1 cellular context compared by ENCODE assay signal in genomic region chr20:20017001-20017851, GRCh38.
TF ChIP-seq lines count a peak whose summit lies in the region.

Gene NAA20, plus strand, starts transcription at chr20:20017362. Its CDS starts 35 bp downstream, at chr20:20017397.

TF ChIP-seq in K562, 482 proteins besides CTCF, POLR2A, EP300 and RAD21 (continued from another document and continues in another):
- TF ChIP-seq BCLAF1 (IDR thresholded peaks at IDR 0.05; ENCODE audit: borderline replicate concordance in 1 of 2, control insufficient read depth in 1 of 2, low read depth in 2 of 2, low read length in 1 of 2) (peak in 1 of 2 experiments; percentile 44; a peak in 1 of 4 replicates), SNRNP70 (optimal IDR thresholded peaks at IDR 0.05; ENCODE audit: low read depth, low read length) (no peak), ZNF780A (CRISPR knock-in tag; IDR thresholded peaks at IDR 0.05) (no peak), MNT (conservative IDR thresholded peaks at IDR 0.05) (peak; percentile 60 to 80), XRCC5 (IDR thresholded peaks at IDR 0.05; ENCODE audit: low read depth, low read length) (no peak), HNRNPL (IDR thresholded peaks at IDR 0.05; ENCODE audit: low read depth, low read length) (no peak), RBFOX2 (IDR thresholded peaks at IDR 0.05; ENCODE audit: low read depth, low read length) (peak; percentile 80), SETDB1 (IDR thresholded peaks at IDR 0.05; ENCODE audit: low read length) (no peak), ZNF134 (CRISPR knock-in tag; conservative IDR thresholded peaks at IDR 0.05) (no peak), NRF1 (conservative IDR thresholded peaks at IDR 0.05 in 1 of 2, IDR thresholded peaks at IDR 0.05 in 1 of 2) (no peak), HCFC1 (IDR thresholded peaks at IDR 0.05; ENCODE audit: low read depth, low read length) (peak; percentile 79), ZNF512 (tag; IDR thresholded peaks at IDR 0.05) (no peak), COPS2 (conservative IDR thresholded peaks at IDR 0.05) (no peak), ILF3 (IDR thresholded peaks at IDR 0.05; ENCODE audit: borderline replicate concordance) (no peak), MED1 (CRISPR knock-in tag; IDR thresholded peaks at IDR 0.05; ENCODE audit: borderline replicate concordance) (no peak), PBX2 (CRISPR knock-in tag; IDR thresholded peaks at IDR 0.05; ENCODE audit: low read depth) (no peak), PBX2 (tag; conservative IDR thresholded peaks at IDR 0.05; ENCODE audit: low read depth) (no peak), NFRKB (IDR thresholded peaks at IDR 0.05; ENCODE audit: low read depth) (no peak), ELK3 (CRISPR knock-in tag; IDR thresholded peaks at IDR 0.05) (no peak), SAFB (IDR thresholded peaks at IDR 0.05; ENCODE audit: borderline replicate concordance, low read depth, low read length) (no peak), DACH1 (IDR thresholded peaks at IDR 0.05; ENCODE audit: partially characterized antibody) (no peak), ZBTB40 (IDR thresholded peaks at IDR 0.05) (peak; percentile 98), ZBTB40 (CRISPR knock-in tag; IDR thresholded peaks at IDR 0.05) (no peak), DPF2 (IDR thresholded peaks at IDR 0.05) (no peak), C11orf30 (IDR thresholded peaks at IDR 0.05; ENCODE audit: low read depth) (peak; percentile 86), ZBTB8A (IDR thresholded peaks at IDR 0.05; ENCODE audit: partially characterized antibody) (no peak), YBX1 (IDR thresholded peaks at IDR 0.05) (no peak), ZKSCAN8 (CRISPR knock-in tag; IDR thresholded peaks at IDR 0.05) (no peak), THAP7 (CRISPR knock-in tag; IDR thresholded peaks at IDR 0.05) (no peak), GABPA (tag; conservative IDR thresholded peaks at IDR 0.05; ENCODE audit: low read depth) (peak; percentile 98), TFE3 (CRISPR knock-in tag; IDR thresholded peaks at IDR 0.05) (no peak), MAX (CRISPR knock-in tag; IDR thresholded peaks at IDR 0.05) (peak; percentile 36; the same call in 1 of the 2 replicates), CSDE1 (IDR thresholded peaks at IDR 0.05) (no peak), CEBPG (CRISPR knock-in tag; IDR thresholded peaks at IDR 0.05) (no peak), CEBPG (tag; conservative IDR thresholded peaks at IDR 0.05 in 1 of 2, IDR thresholded peaks at IDR 0.05 in 1 of 2) (no peak)
